ENCODE assay signal across 29 cellular contexts in genomic region chr5:57780959-57781325, GRCh38.
"Had no signal": no experiment of that assay in that cellular context is flagged by ENCODE, and none has a peak within 500 bp of the region (broad histone marks: within the 10 kb centered on the region; RNA-seq: fewer than 3 reads in every experiment).

No MANE protein-coding gene starts in this region.

- H3K27ac Mint-ChIP-seq: activated naive CD4-positive, alpha-beta T cell treated with anti-CD3 and anti-CD28 coated beads for 36 hours; activated naive CD8-positive, alpha-beta T cell treated with anti-CD3 and anti-CD28 coated beads, Interleukin-2, amount 10 ng/mL, durations not matched to agents 7 days and 5 days; dendritic cell treated with granulocyte-macrophage colony-stimulating factor and Interleukin-4, amounts not matched to agents 40 ng/mL and 50 ng/mL, for 4 days; nephron progenitor cell; T-helper 17 cell had no signal

- DNase-seq: activated CD4-positive, alpha-beta T cell treated with anti-CD3 and anti-CD28 coated beads for 48 hours; activated CD4-positive, alpha-beta T cell treated with anti-CD3 and anti-CD28 coated beads, Interleukin-2, amount 50 U/mL, for 48 hours; activated CD8-positive, alpha-beta memory T cell treated with anti-CD3 and anti-CD28 coated beads for 24 hours; activated effector memory CD4-positive, alpha-beta T cell treated with anti-CD3 and anti-CD28 coated beads, Interleukin-2, amount 50 U/mL, for 16 hours; activated naive CD4-positive, alpha-beta T cell treated with anti-CD3 and anti-CD28 coated beads for 36 hours; activated naive CD8-positive, alpha-beta T cell treated with anti-CD3 and anti-CD28 coated beads, Interleukin-2, amount 10 ng/mL, durations not matched to agents 7 days and 5 days; brain microvascular endothelial cell; central memory CD4-positive, alpha-beta T cell; effector CD4-positive, alpha-beta T cell; esophagus squamous epithelium; foreskin melanocyte; naive B cell; nephron progenitor cell; ovary; stimulated activated CD4-positive, alpha-beta T cell treated with anti-CD3 and anti-CD28 coated beads, Interleukin-1b, Interleukin-23, amount 100 ng/mL, for 48 hours; stimulated activated naive CD4-positive, alpha-beta T cell; SW 1271; T-helper 17 cell; T1000; WERI-Rb-1 had no signal

- H3K27ac ChIP-seq: epithelial cell of prostate, left lung, ovary, prostate gland, WERI-Rb-1 had no signal

- H3K4me3 ChIP-seq: esophagus squamous epithelium, left lung, lung, ovary, prostate gland, smooth muscle cell, tibial nerve had no signal

- ATAC-seq: activated CD4-positive, CD25-positive, alpha-beta regulatory T cell treated with anti-CD3 and anti-CD28 coated beads, Interleukin-2, amount 50 U/mL, for 24 hours; left lung; T-helper 17 cell had no signal

- H3K36me3 Mint-ChIP-seq: activated naive CD8-positive, alpha-beta T cell treated with anti-CD3 and anti-CD28 coated beads, Interleukin-2, amount 10 ng/mL, durations not matched to agents 7 days and 5 days; naive B cell had no signal

- H3K4me1 ChIP-seq: prostate gland had no signal

- H3K4me3 Mint-ChIP-seq: activated naive CD4-positive, alpha-beta T cell treated with anti-CD3 and anti-CD28 coated beads for 36 hours; activated naive CD8-positive, alpha-beta T cell treated with anti-CD3 and anti-CD28 coated beads, Interleukin-2, amount 10 ng/mL, durations not matched to agents 7 days and 5 days; dendritic cell treated with granulocyte-macrophage colony-stimulating factor and Interleukin-4, amounts not matched to agents 40 ng/mL and 50 ng/mL, for 4 days; naive B cell; nephron progenitor cell; T-helper 17 cell had no signal

- H3K9me3 ChIP-seq: ascending aorta, esophagus squamous epithelium, left lung, ovary, prostate gland, tibial nerve had no signal

- H3K27me3 Mint-ChIP-seq: dendritic cell treated with granulocyte-macrophage colony-stimulating factor and Interleukin-4, amounts not matched to agents 40 ng/mL and 50 ng/mL, for 4 days; naive B cell had no signal

- H3K27me3 ChIP-seq: ascending aorta, brain microvascular endothelial cell, esophagus squamous epithelium, left lung, ovary, tibial nerve had no signal

- H3K36me3 ChIP-seq: ascending aorta, brain microvascular endothelial cell, esophagus squamous epithelium, left lung, ovary, prostate gland, tibial nerve, WERI-Rb-1 had no signal

- H3K4me1 Mint-ChIP-seq: activated naive CD8-positive, alpha-beta T cell treated with anti-CD3 and anti-CD28 coated beads, Interleukin-2, amount 10 ng/mL, durations not matched to agents 7 days and 5 days; naive B cell had no signal

- H3K9me3 Mint-ChIP-seq: activated naive CD4-positive, alpha-beta T cell treated with anti-CD3 and anti-CD28 coated beads for 36 hours; activated naive CD8-positive, alpha-beta T cell treated with anti-CD3 and anti-CD28 coated beads, Interleukin-2, amount 10 ng/mL, durations not matched to agents 7 days and 5 days; dendritic cell treated with granulocyte-macrophage colony-stimulating factor and Interleukin-4, amounts not matched to agents 40 ng/mL and 50 ng/mL, for 4 days; naive B cell; nephron progenitor cell had no signal

- H3K4me2 ChIP-seq: smooth muscle cell had no signal
